Comparison of ENCODE assay signal across 35 cellular contexts in genomic region chr3:123893012-123893411, GRCh38. TPM values are rescaled to one million over a fixed set of nuclear protein-coding genes. Genes with fewer than 3 reads are reported as not detected.
"Had no signal": no experiment of that assay in that cellular context is flagged by ENCODE, and none has a peak within 500 bp of the region (broad histone marks: within the 10 kb centered on the region; RNA-seq: fewer than 3 reads in every experiment).

No MANE protein-coding gene starts in this region.

- H3K27ac ChIP-seq: adrenal gland, ascending aorta, body of pancreas, brain microvascular endothelial cell, breast epithelium, cardiac muscle cell had no signal

- H3K4me3 ChIP-seq: adrenal gland, ascending aorta, body of pancreas, breast epithelium, cardiac muscle cell had no signal

- FAIRE-seq: astrocyte, bronchial epithelial cell had no signal

- H3K27me3 ChIP-seq: adrenal gland, ascending aorta, body of pancreas, brain microvascular endothelial cell, breast epithelium, cardiac muscle cell had no signal

- H3K4me1 ChIP-seq: adrenal gland, ascending aorta, body of pancreas, breast epithelium had no signal

- H3K9me3 ChIP-seq: adrenal gland, ascending aorta had no signal

- DNase-seq: activated effector memory CD4-positive, alpha-beta T cell treated with anti-CD3 and anti-CD28 coated beads, Interleukin-2, amount 50 U/mL, for 16 hours; activated effector memory CD4-positive, alpha-beta T cell treated with Interleukin-2 at 50 U/mL for 16 hours; activated gamma-delta T cell; activated gamma-delta T cell treated with Interleukin-2 at 50 U/mL for 16 hours; activated naive CD4-positive, alpha-beta T cell; activated naive CD4-positive, alpha-beta T cell treated with anti-CD3 and anti-CD28 coated beads for 36 hours; activated naive CD4-positive, alpha-beta T cell treated with anti-CD3 and anti-CD28 coated beads, Interleukin-2, amount 10 ng/mL, durations not matched to agents 7 days and 5 days; activated naive CD4-positive, alpha-beta T cell treated with anti-CD3 and anti-CD28 coated beads, Interleukin-2, amount 50 U/mL, for 16 hours; activated naive CD4-positive, alpha-beta T cell treated with Interleukin-2 at 50 U/mL for 16 hours; activated naive CD8-positive, alpha-beta T cell treated with anti-CD3 and anti-CD28 coated beads for 36 hours; activated naive CD8-positive, alpha-beta T cell treated with anti-CD3 and anti-CD28 coated beads, Interleukin-2, amount 10 ng/mL, durations not matched to agents 7 days and 5 days; activated naive CD8-positive, alpha-beta T cell treated with anti-CD3 and anti-CD28 coated beads, Interleukin-2, amount 50 U/mL, for 24 hours; activated T-cell treated with anti-CD3 and anti-CD28 coated beads for 4 hours; activated T-cell treated with anti-CD3 and anti-CD28 coated beads, Interleukin-2, amount 50 U/mL, for 1 hour; activated T-cell treated with anti-CD3 and anti-CD28 coated beads, Interleukin-2, amount 50 U/mL, for 24 hours; activated T-cell treated with anti-CD3 and anti-CD28 coated beads, Interleukin-2, amount 50 U/mL, for 4 hours; activated T-cell treated with anti-CD3 and anti-CD28 coated beads, Interleukin-2, amount 50 U/mL, for 48 hours; activated T-cell treated with anti-CD3 and anti-CD28 coated beads, Interleukin-2, amount 50 U/mL, for 72 hours; adrenal gland; amniotic stem cell; amygdala; anterior cingulate cortex; aorta; body of pancreas; brain microvascular endothelial cell; caudate nucleus; central memory CD4-positive, alpha-beta T cell; cerebellar nuclear complex had no signal

- ATAC-seq: activated naive CD4-positive, alpha-beta T cell treated with anti-CD3 and anti-CD28 coated beads, Interleukin-2, amount 50 U/mL, for 72 hours; activated naive CD8-positive, alpha-beta T cell treated with anti-CD3 and anti-CD28 coated beads, Interleukin-2, amount 50 U/mL, for 24 hours; activated T-cell treated with anti-CD3 and anti-CD28 coated beads, Interleukin-2, amount 50 U/mL, for 4 hours; activated T-cell treated with anti-CD3 and anti-CD28 coated beads, Interleukin-2, amount 50 U/mL, for 72 hours; activated T-helper 17 cell treated with anti-CD3 and anti-CD28 coated beads, Interleukin-2, amount 50 U/mL, for 72 hours; body of pancreas had no signal

- H3K36me3 ChIP-seq: adrenal gland, ascending aorta, brain microvascular endothelial cell, breast epithelium, cardiac muscle cell had no signal

RNA-seq across cellular contexts. Expression of gene MYLK, which starts 8.9 kb away (rescaled TPM):
- total RNA-seq: activated naive CD4-positive, alpha-beta T cell treated with anti-CD3 and anti-CD28 coated beads for 36 hours; activated naive CD8-positive, alpha-beta T cell treated with anti-CD3 and anti-CD28 coated beads for 36 hours; activated T-cell treated with anti-CD3 and anti-CD28 coated beads, Interleukin-2, amount 50 U/mL, for 72 hours had no signal
